1 cellular context compared by ENCODE assay signal in genomic region chr11:31809543-31809856, GRCh38.
TF ChIP-seq lines count a peak whose summit lies in the region.

No MANE protein-coding gene starts in this region.

TF ChIP-seq in K562, 482 proteins besides CTCF, POLR2A, EP300 and RAD21:
- TF ChIP-seq ZNF512 (tag; IDR thresholded peaks at IDR 0.05) (peak; percentile 21; the same call in 1 of the 2 replicates), ZFP36 (IDR thresholded peaks at IDR 0.05; ENCODE audit: low read depth, low read length, partially characterized antibody) (no peak), CEBPG (CRISPR knock-in tag; IDR thresholded peaks at IDR 0.05) (no peak), CEBPG (tag; conservative IDR thresholded peaks at IDR 0.05 in 1 of 2, IDR thresholded peaks at IDR 0.05 in 1 of 2) (no peak), RNF2 (IDR thresholded peaks at IDR 0.05) (0 out of 2 replicates have a peak, but pooled peaks have one; percentile 1)
TF ChIP-seq in K562: peak in this region for 2.
